ENCODE assay signal across 17 cellular contexts in genomic region chr5:4230531-4230904, GRCh38.
"Had no signal": no experiment of that assay in that cellular context is flagged by ENCODE, and none has a peak within 500 bp of the region (broad histone marks: within the 10 kb centered on the region; RNA-seq: fewer than 3 reads in every experiment).

No MANE protein-coding gene starts in this region.

- H3K4me3 Mint-ChIP-seq: activated CD8-positive, alpha-beta memory T cell treated with anti-CD3 and anti-CD28 coated beads, Interleukin-2, amount 10 ng/mL, durations not matched to agents 7 days and 5 days; activated T-cell treated with anti-CD3 and anti-CD28 coated beads, Interleukin-2, amount 50 U/mL, for 4 hours had no signal

- H3K27me3 Mint-ChIP-seq: activated CD8-positive, alpha-beta memory T cell treated with anti-CD3 and anti-CD28 coated beads, Interleukin-2, amount 10 ng/mL, durations not matched to agents 7 days and 5 days had no signal

- H3K36me3 Mint-ChIP-seq: activated CD8-positive, alpha-beta memory T cell treated with anti-CD3 and anti-CD28 coated beads, Interleukin-2, amount 10 ng/mL, durations not matched to agents 7 days and 5 days had no signal

- ATAC-seq: activated CD8-positive, alpha-beta memory T cell treated with anti-CD3 and anti-CD28 coated beads, Interleukin-2, amount 10 ng/mL, durations not matched to agents 7 days and 5 days; activated naive CD4-positive, alpha-beta T cell treated with anti-CD3 and anti-CD28 coated beads, Interleukin-2, amount 50 U/mL, for 72 hours; activated T-cell treated with anti-CD3 and anti-CD28 coated beads, Interleukin-2, amount 50 U/mL, for 4 hours; heart right ventricle; left ventricle myocardium superior had no signal

- H3K4me1 Mint-ChIP-seq: activated CD8-positive, alpha-beta memory T cell treated with anti-CD3 and anti-CD28 coated beads, Interleukin-2, amount 10 ng/mL, durations not matched to agents 7 days and 5 days had no signal

- H3K4me1 ChIP-seq: heart right ventricle had no signal

- H3K27ac Mint-ChIP-seq: activated CD8-positive, alpha-beta memory T cell treated with anti-CD3 and anti-CD28 coated beads, Interleukin-2, amount 10 ng/mL, durations not matched to agents 7 days and 5 days; activated naive CD4-positive, alpha-beta T cell treated with anti-CD3 and anti-CD28 coated beads, Interleukin-2, amount 50 U/mL, for 72 hours had no signal

- H3K36me3 ChIP-seq: brain microvascular endothelial cell, heart right ventricle, tibial nerve had no signal

- H3K4me3 ChIP-seq: heart right ventricle, skin epidermis, tibial nerve had no signal

- H3K27ac ChIP-seq: brain microvascular endothelial cell, heart right ventricle, skin epidermis, tibial nerve had no signal

- DNase-seq: activated CD4-positive, alpha-beta T cell treated with anti-CD3 and anti-CD28 coated beads, Interleukin-2, amount 50 U/mL, for 48 hours; activated CD4-positive, CD25-positive, alpha-beta regulatory T cell treated with anti-CD3 and anti-CD28 coated beads, Interleukin-2, amount 50 U/mL, for 72 hours; activated CD8-positive, alpha-beta memory T cell treated with anti-CD3 and anti-CD28 coated beads, Interleukin-2, amount 10 ng/mL, durations not matched to agents 7 days and 5 days; activated effector memory CD4-positive, alpha-beta T cell treated with anti-CD3 and anti-CD28 coated beads, Interleukin-2, amount 50 U/mL, for 16 hours; activated T-cell treated with anti-CD3 and anti-CD28 coated beads, Interleukin-2, amount 50 U/mL, for 4 hours; amniotic stem cell; brain microvascular endothelial cell; cerebellar nuclear complex; foreskin melanocyte; heart right ventricle; kidney; left ventricle myocardium superior; mesenchymal stem cell; stimulated activated CD4-positive, alpha-beta T cell treated with anti-CD3 and anti-CD28 coated beads, Interleukin-4, amount 100 ng/mL, for 4 hours had no signal

- H3K27me3 ChIP-seq: brain microvascular endothelial cell, tibial nerve had no signal
